19 cellular contexts compared by ENCODE assay signal in genomic region chr11:123477205-123477907, GRCh38.
"Had no signal": no experiment of that assay in that cellular context is flagged by ENCODE, and none has a peak within 500 bp of the region (broad histone marks: within the 10 kb centered on the region; RNA-seq: fewer than 3 reads in every experiment).

No MANE protein-coding gene starts in this region.

- H3K36me3 Mint-ChIP-seq: activated naive CD4-positive, alpha-beta T cell treated with anti-CD3 and anti-CD28 coated beads, Interleukin-2, amount 50 U/mL, for 24 hours; brain had no signal

- DNase-seq: activated B cell treated with CpG ODN at 0.5 μM for 24 hours; activated CD4-positive, alpha-beta T cell treated with anti-CD3 and anti-CD28 coated beads for 36 hours; activated gamma-delta T cell treated with Interleukin-2 at 50 U/mL for 16 hours; aorta; dermis blood vessel endothelial cell; glutamatergic neuron; immature natural killer cell; lower lobe of right lung; stimulated activated CD4-positive, alpha-beta T cell treated with anti-CD3 and anti-CD28 coated beads, Interleukin-2, amount 100 ng/mL, for 48 hours; testis; trophoblast cell had no signal

- H3K36me3 ChIP-seq: lower lobe of right lung, uterus had no signal

- H3K27ac Mint-ChIP-seq: activated B cell treated with CpG ODN at 0.5 μM for 24 hours; activated CD4-positive, alpha-beta memory T cell treated with anti-CD3 and anti-CD28 coated beads for 36 hours; activated naive CD4-positive, alpha-beta T cell treated with anti-CD3 and anti-CD28 coated beads, Interleukin-2, amount 50 U/mL, for 24 hours had no signal

- H3K27me3 ChIP-seq: hepatocyte, testis, uterus had no signal

- H3K9me3 Mint-ChIP-seq: activated B cell treated with CpG ODN at 0.5 μM for 24 hours; activated CD4-positive, alpha-beta memory T cell treated with anti-CD3 and anti-CD28 coated beads for 36 hours; activated naive CD4-positive, alpha-beta T cell treated with anti-CD3 and anti-CD28 coated beads, Interleukin-2, amount 50 U/mL, for 24 hours; brain; immature natural killer cell; naive thymus-derived CD4-positive, alpha-beta T cell; neural crest cell had no signal

- H3K4me3 ChIP-seq: hepatocyte, lower lobe of right lung, testis, uterus had no signal

- H3K9me3 ChIP-seq: lower lobe of right lung, testis, uterus had no signal

- H3K4me3 Mint-ChIP-seq: activated B cell treated with CpG ODN at 0.5 μM for 24 hours; activated CD4-positive, alpha-beta memory T cell treated with anti-CD3 and anti-CD28 coated beads for 36 hours; activated CD4-positive, alpha-beta T cell treated with anti-CD3 and anti-CD28 coated beads for 36 hours; activated naive CD4-positive, alpha-beta T cell treated with anti-CD3 and anti-CD28 coated beads, Interleukin-2, amount 50 U/mL, for 24 hours; neural crest cell had no signal

- H3K27ac ChIP-seq: hepatocyte, lower lobe of right lung, testis, uterus had no signal

- H3K4me1 ChIP-seq: uterus had no signal

- H3K27me3 Mint-ChIP-seq: activated B cell treated with CpG ODN at 0.5 μM for 24 hours; activated CD4-positive, alpha-beta memory T cell treated with anti-CD3 and anti-CD28 coated beads for 36 hours; activated CD4-positive, alpha-beta T cell treated with anti-CD3 and anti-CD28 coated beads for 36 hours; activated naive CD4-positive, alpha-beta T cell treated with anti-CD3 and anti-CD28 coated beads, Interleukin-2, amount 50 U/mL, for 24 hours; naive thymus-derived CD4-positive, alpha-beta T cell had no signal

- H3K4me2 ChIP-seq: hepatocyte had no signal

- FAIRE-seq: frontal cortex had no signal

- H3K79me2 ChIP-seq: hepatocyte had no signal
